Comparison of ENCODE assay signal across 9 cellular contexts in the genomic region with DNA sequence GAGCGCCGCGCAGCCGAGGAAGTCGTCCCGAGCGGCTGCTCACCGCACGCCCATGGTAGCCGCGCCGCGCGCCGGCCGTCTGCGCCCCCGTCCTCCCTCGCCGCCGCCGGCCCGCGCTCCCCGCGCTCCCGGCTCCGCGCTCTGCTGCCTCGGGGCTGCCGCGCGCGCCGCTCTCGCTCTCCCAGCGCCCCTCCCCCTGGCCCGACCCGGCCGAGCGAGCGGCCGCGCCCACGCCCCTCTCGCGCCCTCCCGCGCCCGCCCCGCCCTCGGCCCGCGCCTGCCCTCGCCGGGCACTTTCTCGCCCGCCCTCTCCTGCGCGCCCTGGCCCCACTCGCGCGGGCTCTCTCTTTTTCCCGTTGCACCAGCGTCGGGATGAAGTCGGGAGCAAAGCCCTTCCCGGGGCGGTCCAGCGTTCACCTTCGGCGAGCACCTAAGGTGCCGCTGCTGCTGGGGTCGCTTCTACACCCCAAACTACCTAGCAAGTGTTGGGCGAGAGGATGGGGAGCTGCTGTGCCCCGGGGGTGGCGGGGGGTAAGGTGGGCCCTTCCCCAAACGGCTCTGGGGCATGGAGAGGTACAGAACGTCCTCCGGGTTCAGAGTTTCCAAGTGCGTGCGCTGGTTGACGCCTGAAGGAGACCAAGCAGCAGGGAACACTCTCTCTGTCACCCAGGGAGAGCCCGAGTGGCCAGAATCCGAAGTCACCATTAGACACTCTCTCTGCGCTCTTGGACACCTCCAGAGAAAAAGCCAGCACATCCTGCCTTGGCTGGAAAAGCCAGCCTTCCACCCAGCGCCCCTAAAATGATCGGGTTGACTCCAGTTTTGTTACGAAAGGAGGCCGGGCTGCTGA. TPM values are rescaled to one million over a fixed set of nuclear protein-coding genes. Genes with fewer than 3 reads are reported as not detected.
A peak's percentile ranks its signal among the peaks of the same experiment; 100 is the strongest.
DNase-seq lines count a peak whose midpoint lies in the region; ATAC-seq and TF ChIP-seq lines count a peak whose summit lies in the region.
"Had no signal": no experiment of that assay in that cellular context is flagged by ENCODE, and none has a peak within 500 bp of the region (broad histone marks: within the 10 kb centered on the region; RNA-seq: fewer than 3 reads in every experiment).

A gene (minus strand): TSS at position 146 of the 850 bp plus-strand sequence. CDS start 187 bp downstream, outside the sequence.

- intact Hi-C loops in colonic mucosa (cut with DNase I) (loop anchor here (10.0 kb wide), 1 partner anchor 114 kb away; no protein-coding TSS in a partner anchor), lower lobe of right lung (cut with DNase I) (no loop called here), tibial artery (cut with DNase I; ENCODE audit: low total_unique reads) (no loop called here)

- H3K9ac ChIP-seq in colonic mucosa (ENCODE audit: low read depth in 2 of 2, low read length in 2 of 2), result peak within 1 kb of the TSS in 1 of 2 donors; percentile 50

- H3K9me3 ChIP-seq in colonic mucosa (no peaks in the 10 kb centered on the region), lower lobe of right lung (no peaks in the 10 kb centered on the region), tibial artery (no peaks in the 10 kb centered on the region)

- H3K4me3 ChIP-seq in colonic mucosa (peak within 1 kb of the TSS; percentile 35), lower lobe of right lung (peak within 1 kb of the TSS; percentile 64), tibial artery (peak within 1 kb of the TSS; percentile 50 to 63)
- H3K4me3 ChIP-seq: K562 had no signal

- DNase-seq in NCI-H82 (lab: John Stamatoyannopoulos, UW), result peak; percentile 21
- DNase-seq in NCI-H82 treated with DMSO at 0.1 percent for 48 hours (lab: John Stamatoyannopoulos, UW; ENCODE audit: unreplicated experiment), result no peak
- no peak for DNase-seq in colonic mucosa
- DNase-seq in lower lobe of right lung, result peak; percentile 75
- DNase-seq in tibial artery, result no peak
- no peak for DNase-seq in DMS79 treated with DMSO at 0.1 percent for 48 hours (lab: John Stamatoyannopoulos, UW)
- no peak for DNase-seq in NCI-H226

- ATAC-seq in lower lobe of right lung, result peak; percentile 83 to 88
- ATAC-seq in HG03039 (IDR thresholded peaks at IDR 0.05; ENCODE audit: unreplicated experiment), result no peak
- ATAC-seq: K562 had no signal

- H3K27ac ChIP-seq in colonic mucosa (no peak within 1 kb of the TSS), lower lobe of right lung (peak within 1 kb of the TSS; percentile 60), tibial artery (no peak within 1 kb of the TSS)

- H3K36me3 ChIP-seq in colonic mucosa (no peaks in the 10 kb centered on the region), lower lobe of right lung (no peaks in the 10 kb centered on the region), tibial artery (no peaks in the 10 kb centered on the region)

- H3K27me3 ChIP-seq in colonic mucosa (peaks cover 26% of the 10 kb centered on the region), lower lobe of right lung (ENCODE audit: low read depth) (peaks cover 19% of the 10 kb centered on the region), tibial artery (peaks cover 0 to 26% of the 10 kb centered on the region in 2 donors)

- H3K4me1 ChIP-seq in colonic mucosa (no peaks in the 10 kb centered on the region), lower lobe of right lung (peaks cover 26% of the 10 kb centered on the region), tibial artery (peaks cover 0 to 26% (median 18%) of the 10 kb centered on the region in 4 donors)

- no peak for TF ChIP-seq CTCF in colonic mucosa (IDR thresholded peaks at IDR 0.05)
- no peak for TF ChIP-seq CTCF in lower lobe of right lung (IDR thresholded peaks at IDR 0.05)
- no peak for TF ChIP-seq CTCF in tibial artery (IDR thresholded peaks at IDR 0.05)

RNA-seq across cellular contexts. Expression of the gene that starts here (rescaled TPM):
- total RNA-seq in colonic mucosa (1 to 10 TPM; 1.9 to 4.7 TPM), lower lobe of right lung (79.2 TPM)

Comparison
In these comparisons a context has a peak if more than half of its experiments do, and no peak if none do; other contexts are left out.
1. RNA of the gene that starts here (total RNA-seq): 79.2 TPM in lower lobe of right lung (single experiment); 1.9 to 4.7 TPM in colonic mucosa; every median in the first group is over 10 times any median in the second.
2. DNase-seq: peak in NCI-H82 (single experiment) and lower lobe of right lung (single experiment); none in NCI-H82 treated with DMSO at 0.1 percent for 48 hours (single experiment), colonic mucosa (single experiment), tibial artery (0 of 2), DMS79 treated with DMSO at 0.1 percent for 48 hours (single experiment) and NCI-H226 (single experiment).
3. Peak in every context shown above with its lines, with median percentiles within 50 percentile points of each other: H3K4me3 ChIP-seq.